8 cellular contexts compared by ENCODE assay signal in genomic region chr6:122869437-122870024, GRCh38.
A peak's percentile ranks its signal among the peaks of the same experiment; 100 is the strongest.
DNase-seq lines count a peak whose midpoint lies in the region; ATAC-seq and TF ChIP-seq lines count a peak whose summit lies in the region.

No MANE protein-coding gene starts in this region.

- H3K4me1 Mint-ChIP-seq in mesothelial cell of epicardium = no peaks in the 10 kb centered on the region

- H3K27ac ChIP-seq in AG04450 (ENCODE audit: low read depth, low read length) (no peak overlapping the region), gastroesophageal sphincter (no peak overlapping the region)

- H3K36me3 ChIP-seq in gastroesophageal sphincter = no peaks in the 10 kb centered on the region

- peaks cover 3% of the 10 kb centered on the region for H3K27me3 Mint-ChIP-seq in mesothelial cell of epicardium (ENCODE audit: low read depth)

- CTCF ChIA-PET in AG04450 (lab: Charles Lee) = interaction anchor here (0.6 to 3.9 kb wide), 16 partner anchors 10 to 846 kb away, joined by 3 to 48 read pairs (median 3); no protein-coding TSS in a partner anchor

- no peaks in the 10 kb centered on the region for H3K9me3 Mint-ChIP-seq in mesothelial cell of epicardium

- peak; percentile 85 for ATAC-seq in GM18499 (IDR thresholded peaks at IDR 0.05; ENCODE audit: insufficient read depth, unreplicated experiment)
- peak; percentile 94 for ATAC-seq in HG02870 (IDR thresholded peaks at IDR 0.05; ENCODE audit: unreplicated experiment)
- peak; percentile 36 for ATAC-seq in gastroesophageal sphincter

- H3K4me3 ChIP-seq in AG04450 (ENCODE audit: low read depth, low read length) = no peak overlapping the region
- H3K4me3 ChIP-seq in gastroesophageal sphincter = no peak overlapping the region

- H3K36me3 Mint-ChIP-seq in mesothelial cell of epicardium = no peaks in the 10 kb centered on the region

- H3K27me3 ChIP-seq in AG04450 (ENCODE audit: control insufficient read depth, insufficient read depth, low read length) (no peaks in the 10 kb centered on the region), gastroesophageal sphincter (no peaks in the 10 kb centered on the region)

- H3K9me3 ChIP-seq in AG04450 (ENCODE audit: control insufficient read depth, insufficient read depth, low read length) (no peaks in the 10 kb centered on the region), gastroesophageal sphincter (no peaks in the 10 kb centered on the region)

- no peak for TF ChIP-seq POLR2A in gastroesophageal sphincter (IDR thresholded peaks at IDR 0.05)

- H3K4me3 Mint-ChIP-seq in mesothelial cell of epicardium = no peak overlapping the region

- peak; percentile 68 for TF ChIP-seq CTCF in AG04450 (IDR thresholded peaks at IDR 0.05; ENCODE audit: low read depth, low read length)
- TF ChIP-seq CTCF in gastroesophageal sphincter (IDR thresholded peaks at IDR 0.05) = no peak
- TF ChIP-seq CTCF in mesothelial cell of epicardium (IDR thresholded peaks at IDR 0.05; ENCODE audit: unreplicated experiment) = no peak

- POLR2A ChIA-PET in AG04450 (lab: Yijun Ruan, JAX) = no interaction called here

- no peak overlapping the region for H3K27ac Mint-ChIP-seq in mesothelial cell of epicardium

- no peaks in the 10 kb centered on the region for H3K4me1 ChIP-seq in gastroesophageal sphincter

- DNase-seq in AG04450 (ENCODE audit: low read depth, low spot score) (peak; percentile 8), NCI-H1436 treated with DMSO at 0.1 percent for 48 hours (lab: John Stamatoyannopoulos, UW) (peak; percentile 40), SKM-1 (lab: John Stamatoyannopoulos, UW; ENCODE audit: unreplicated experiment) (peak; percentile 75), retina (peak; percentile 47), mesothelial cell of epicardium (ENCODE audit: low spot score in 2 of 2, unreplicated experiment in 2 of 2) (no peak)

- TF ChIP-seq EP300 in gastroesophageal sphincter (IDR thresholded peaks at IDR 0.05) = no peak

Comparison
In these comparisons a context has a peak if more than half of its experiments do, and no peak if none do; other contexts are left out.
1. DNase-seq: peak in AG04450 (single experiment), NCI-H1436 treated with DMSO at 0.1 percent for 48 hours (single experiment), SKM-1 (single experiment) and retina (single experiment); none in mesothelial cell of epicardium (0 of 2).
2. ATAC-seq: peak in every context shown above with its lines; median percentile 94 in HG02870; 85 in GM18499; 36 in gastroesophageal sphincter.